Comparison of ENCODE assay signal across 13 cellular contexts in the genomic region with DNA sequence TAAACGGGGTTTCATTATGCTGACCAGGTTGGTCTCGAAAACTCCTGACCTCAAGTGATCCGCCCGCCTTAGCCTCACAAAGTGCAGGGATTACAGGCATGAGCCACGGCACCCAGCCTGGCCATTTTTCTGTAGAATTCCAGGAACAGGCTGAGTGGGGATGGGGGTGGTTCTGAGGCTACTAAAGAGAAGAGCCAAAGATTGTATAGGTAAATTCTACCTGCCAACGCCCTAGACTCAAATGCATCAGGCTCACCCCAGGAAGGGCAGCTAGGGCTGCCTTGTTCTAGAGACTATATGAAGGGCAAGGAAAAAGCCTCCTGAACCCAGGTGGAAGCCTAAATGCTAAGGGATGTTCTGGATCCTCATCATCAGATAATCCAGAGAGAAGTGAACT. TPM values are rescaled to one million over a fixed set of nuclear protein-coding genes. Genes with fewer than 3 reads are reported as not detected.
A peak's percentile ranks its signal among the peaks of the same experiment; 100 is the strongest.
DNase-seq lines count a peak whose midpoint lies in the region; ATAC-seq and TF ChIP-seq lines count a peak whose summit lies in the region.
"Had no signal": no experiment of that assay in that cellular context is flagged by ENCODE, and none has a peak within 500 bp of the region (broad histone marks: within the 10 kb centered on the region; RNA-seq: fewer than 3 reads in every experiment).

No MANE protein-coding gene starts in this region.

- H3K9me3 ChIP-seq in tibial artery = no peaks in the 10 kb centered on the region
- H3K9me3 ChIP-seq in CD8-positive, alpha-beta T cell (ENCODE audit: low read length) = no peaks in the 10 kb centered on the region
- H3K9me3 ChIP-seq: vagina had no signal

- CTCF ChIA-PET in activated CD4-positive, alpha-beta memory T cell treated with anti-CD3 and anti-CD28 coated beads, Interleukin-2, amount 10 ng/mL, durations not matched to agents 7 days and 5 days (lab: Charles Lee) = interaction anchor here (1.1 to 4.6 kb wide), 6 partner anchors 21 to 73 kb away, joined by 3 to 48 read pairs (median 10); partner anchors contain the start of genes LSM11 and THG1L
- CTCF ChIA-PET in CD8-positive, alpha-beta T cell (lab: Charles Lee) = interaction anchor here (2.0 kb wide), 1 partner anchor 74 kb away, joined by 6 read pairs; the partner anchor contains the start of gene LSM11

- H3K27me3 Mint-ChIP-seq in activated naive CD4-positive, alpha-beta T cell treated with anti-CD3 and anti-CD28 coated beads, Interleukin-2, amount 50 U/mL, for 24 hours = peaks cover 22% of the 10 kb centered on the region
- peaks cover 29% of the 10 kb centered on the region for H3K27me3 Mint-ChIP-seq in activated CD4-positive, alpha-beta memory T cell treated with anti-CD3 and anti-CD28 coated beads, Interleukin-2, amount 10 ng/mL, durations not matched to agents 7 days and 5 days
- no peaks in the 10 kb centered on the region for H3K27me3 Mint-ChIP-seq in memory B cell
- peaks cover 41% of the 10 kb centered on the region for H3K27me3 Mint-ChIP-seq in CD8-positive, alpha-beta T cell (ENCODE audit: low read depth)

- POLR2A ChIA-PET in activated CD4-positive, alpha-beta memory T cell treated with anti-CD3 and anti-CD28 coated beads, Interleukin-2, amount 10 ng/mL, durations not matched to agents 7 days and 5 days (lab: Charles Lee) = interaction anchor here (1.1 to 1.5 kb wide), 2 partner anchors 11 to 144 kb away, joined by 3 read pairs; no protein-coding TSS in a partner anchor
- POLR2A ChIA-PET in CD8-positive, alpha-beta T cell (lab: Charles Lee) = no interaction called here

- H3K4me3 Mint-ChIP-seq in activated naive CD4-positive, alpha-beta T cell treated with anti-CD3 and anti-CD28 coated beads, Interleukin-2, amount 50 U/mL, for 24 hours = peak overlapping the region; percentile 90
- H3K4me3 Mint-ChIP-seq in activated CD4-positive, alpha-beta memory T cell treated with anti-CD3 and anti-CD28 coated beads, Interleukin-2, amount 10 ng/mL, durations not matched to agents 7 days and 5 days = peak overlapping the region; percentile 88
- peak overlapping the region; percentile 98 for H3K4me3 Mint-ChIP-seq in memory B cell
- no peak overlapping the region for H3K4me3 Mint-ChIP-seq in CD8-positive, alpha-beta T cell

- ATAC-seq in memory B cell (ENCODE audit: low read depth) (no peak), HG03175 (IDR thresholded peaks at IDR 0.05; ENCODE audit: unreplicated experiment) (no peak)
- ATAC-seq in CD8-positive, alpha-beta T cell = no peak

- no peak overlapping the region for H3K4me3 ChIP-seq in tibial artery
- H3K4me3 ChIP-seq in CD8-positive, alpha-beta T cell (ENCODE audit: low read depth, low read length) = no peak overlapping the region

- H3K4me1 ChIP-seq in tibial artery = peaks cover 0 to 16% (median 4%) of the 10 kb centered on the region in 4 donors
- H3K4me1 ChIP-seq in CD8-positive, alpha-beta T cell (ENCODE audit: insufficient read depth, low read length) = peaks cover 18% of the 10 kb centered on the region

- H3K36me3 ChIP-seq in tibial artery = no peaks in the 10 kb centered on the region
- no peaks in the 10 kb centered on the region for H3K36me3 ChIP-seq in CD8-positive, alpha-beta T cell (ENCODE audit: insufficient read depth, low read length)
- H3K36me3 ChIP-seq: vagina had no signal

- H3K36me3 Mint-ChIP-seq in activated naive CD4-positive, alpha-beta T cell treated with anti-CD3 and anti-CD28 coated beads, Interleukin-2, amount 50 U/mL, for 24 hours = peaks cover 2% of the 10 kb centered on the region
- H3K36me3 Mint-ChIP-seq in activated CD4-positive, alpha-beta memory T cell treated with anti-CD3 and anti-CD28 coated beads, Interleukin-2, amount 10 ng/mL, durations not matched to agents 7 days and 5 days (ENCODE audit: low read depth) = peaks cover 6% of the 10 kb centered on the region
- no peaks in the 10 kb centered on the region for H3K36me3 Mint-ChIP-seq in memory B cell
- H3K36me3 Mint-ChIP-seq in CD8-positive, alpha-beta T cell = no peaks in the 10 kb centered on the region

- H3K27ac Mint-ChIP-seq in activated naive CD4-positive, alpha-beta T cell treated with anti-CD3 and anti-CD28 coated beads, Interleukin-2, amount 50 U/mL, for 24 hours = no peak overlapping the region
- H3K27ac Mint-ChIP-seq in activated CD4-positive, alpha-beta memory T cell treated with anti-CD3 and anti-CD28 coated beads, Interleukin-2, amount 10 ng/mL, durations not matched to agents 7 days and 5 days = no peak overlapping the region
- H3K27ac Mint-ChIP-seq in memory B cell = peak overlapping the region; percentile 84
- no peak overlapping the region for H3K27ac Mint-ChIP-seq in CD8-positive, alpha-beta T cell

- H3K27me3 ChIP-seq in tibial artery = peaks cover 0 to 5% of the 10 kb centered on the region in 2 donors
- peaks cover 14% of the 10 kb centered on the region for H3K27me3 ChIP-seq in CD8-positive, alpha-beta T cell (ENCODE audit: insufficient read depth, low read length)
- H3K27me3 ChIP-seq: vagina had no signal

- intact Hi-C loops in tibial artery (cut with DNase I; ENCODE audit: low total_unique reads) = no loop called here
- intact Hi-C loops in CD8-positive, alpha-beta T cell (cut with DNase I, micrococcal nuclease) = loop anchor here (1.0 to 5.0 kb wide), 3 partner anchors 73 to 618 kb away; partner anchors contain the start of gene LSM11 (in 2 of the 2)

- H3K9me3 Mint-ChIP-seq in activated naive CD4-positive, alpha-beta T cell treated with anti-CD3 and anti-CD28 coated beads, Interleukin-2, amount 50 U/mL, for 24 hours = peaks cover 5% of the 10 kb centered on the region
- peaks cover 3% of the 10 kb centered on the region for H3K9me3 Mint-ChIP-seq in activated CD4-positive, alpha-beta memory T cell treated with anti-CD3 and anti-CD28 coated beads, Interleukin-2, amount 10 ng/mL, durations not matched to agents 7 days and 5 days
- peaks cover 1% of the 10 kb centered on the region for H3K9me3 Mint-ChIP-seq in memory B cell
- H3K9me3 Mint-ChIP-seq in CD8-positive, alpha-beta T cell = no peaks in the 10 kb centered on the region

- peaks cover 27% of the 10 kb centered on the region for H3K4me1 Mint-ChIP-seq in activated naive CD4-positive, alpha-beta T cell treated with anti-CD3 and anti-CD28 coated beads, Interleukin-2, amount 50 U/mL, for 24 hours
- H3K4me1 Mint-ChIP-seq in activated CD4-positive, alpha-beta memory T cell treated with anti-CD3 and anti-CD28 coated beads, Interleukin-2, amount 10 ng/mL, durations not matched to agents 7 days and 5 days = peaks cover 25% of the 10 kb centered on the region
- H3K4me1 Mint-ChIP-seq in memory B cell = peaks cover 20% of the 10 kb centered on the region
- H3K4me1 Mint-ChIP-seq in CD8-positive, alpha-beta T cell (ENCODE audit: low read depth) = peaks cover 24% of the 10 kb centered on the region

- DNase-seq in activated naive CD4-positive, alpha-beta T cell treated with Interleukin-2 at 50 U/mL for 16 hours = no peak
- DNase-seq in activated CD4-positive, alpha-beta memory T cell treated with anti-CD3 and anti-CD28 coated beads, Interleukin-2, amount 10 ng/mL, durations not matched to agents 7 days and 5 days = no peak
- DNase-seq in memory B cell (ENCODE audit: low spot score in 2 of 2) (no peak), NOMO-1 (lab: John Stamatoyannopoulos, UW; ENCODE audit: unreplicated experiment in 2 of 2) (no peak), tibial artery (no peak)
- no peak for DNase-seq in CD8-positive, alpha-beta T cell
- DNase-seq: cortex of kidney, NCI-H2081 treated with DMSO at 0.1 percent for 48 hours had no signal

- no peak overlapping the region for H3K27ac ChIP-seq in tibial artery
- no peak overlapping the region for H3K27ac ChIP-seq in CD8-positive, alpha-beta T cell (ENCODE audit: low read depth, low read length)
- H3K27ac ChIP-seq: parathyroid adenoma, vagina had no signal

- no peak for TF ChIP-seq CTCF in tibial artery (IDR thresholded peaks at IDR 0.05)
- TF ChIP-seq CTCF in CD8-positive, alpha-beta T cell (IDR thresholded peaks at IDR 0.05) = no peak

RNA-seq across cellular contexts. Expression of gene C5orf52, which starts 1.6 kb away (rescaled TPM):
- total RNA-seq in activated CD4-positive, alpha-beta memory T cell treated with anti-CD3 and anti-CD28 coated beads, Interleukin-2, amount 10 ng/mL, durations not matched to agents 7 days and 5 days = not detected
- not detected for total RNA-seq in CD8-positive, alpha-beta T cell
- total RNA-seq: esophagus mucosa, vagina had no signal

RNA-seq across cellular contexts. Expression of gene SOX30, which starts 17.5 kb away (rescaled TPM):
- total RNA-seq in activated CD4-positive, alpha-beta memory T cell treated with anti-CD3 and anti-CD28 coated beads, Interleukin-2, amount 10 ng/mL, durations not matched to agents 7 days and 5 days = under 1 TPM; 0.18 to 0.33 TPM
- not detected for total RNA-seq in CD8-positive, alpha-beta T cell
- total RNA-seq: esophagus mucosa, vagina had no signal
